10 cellular contexts compared by ENCODE assay signal in the genomic region with DNA sequence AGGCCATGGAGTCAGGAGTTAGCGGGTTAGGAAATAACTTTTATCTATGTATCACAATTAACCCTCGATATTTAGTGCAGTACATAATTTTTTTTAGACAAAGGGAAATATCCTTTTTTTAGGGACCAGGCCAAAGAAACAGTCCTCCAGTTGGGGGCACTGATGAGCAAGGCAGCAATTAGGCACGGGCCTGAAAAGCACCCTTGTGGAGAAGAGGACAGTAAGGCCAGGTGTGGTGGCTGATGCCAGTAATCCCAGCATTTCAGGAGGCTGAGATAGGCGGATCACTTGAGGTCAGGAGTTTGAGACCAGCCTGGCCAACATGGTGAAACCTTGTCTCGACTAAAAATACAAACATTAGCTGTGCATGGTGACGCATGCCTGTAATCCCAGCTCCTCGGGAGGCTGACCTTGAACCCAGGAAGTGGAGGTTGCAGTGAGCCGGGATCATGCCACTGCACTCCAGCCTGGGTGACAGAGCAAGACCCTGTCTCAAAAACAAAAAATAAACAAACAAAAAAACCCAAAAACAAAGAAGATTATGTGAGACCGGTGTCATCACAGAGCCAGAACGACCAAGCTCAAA.
DNase-seq lines count a peak whose midpoint lies in the region; ATAC-seq, FAIRE-seq and TF ChIP-seq lines count a peak whose summit lies in the region.
"Had no signal": no experiment of that assay in that cellular context is flagged by ENCODE, and none has a peak within 500 bp of the region (broad histone marks: within the 10 kb centered on the region; RNA-seq: fewer than 3 reads in every experiment).

No MANE protein-coding gene starts in this region.

- no TSS peak for BruUV-seq in K562 (replicated peaks; lab: Mats Ljungman, UMichigan)

- no peak overlapping the region for H3K4me3 ChIP-seq in H7 (ENCODE audit: insufficient read depth, low read depth, low read length)
- H3K4me3 ChIP-seq in K562 = no peak overlapping the region
- no peak overlapping the region for H3K4me3 ChIP-seq in mucosa of descending colon

- ATAC-seq in K562 (peak; percentile 79), mucosa of descending colon (peak; percentile 36), HG02981 (IDR thresholded peaks at IDR 0.05; ENCODE audit: unreplicated experiment) (no peak), GM19351 (IDR thresholded peaks at IDR 0.05; ENCODE audit: unreplicated experiment) (no peak)
- ATAC-seq: left colon had no signal

- POLR2A ChIA-PET in K562 (lab: Yijun Ruan, JAX) = no interaction called here

- TF ChIP-seq EP300 in K562 (IDR thresholded peaks at IDR 0.05; ENCODE audit: low read length) = no peak

- no peaks in the 10 kb centered on the region for H3K9me1 ChIP-seq in K562 (ENCODE audit: control insufficient read depth, insufficient read depth, low read length)

- peak; percentile 59 to 73 (median 67) for TF ChIP-seq CTCF in K562 (IDR thresholded peaks at IDR 0.05 in 2 of 3, conservative IDR thresholded peaks at IDR 0.05 in 1 of 3; ENCODE audit: insufficient read depth in 2 of 3, low read depth in 1 of 3, low read length in 3 of 3)
- no peak for TF ChIP-seq CTCF in mucosa of descending colon (IDR thresholded peaks at IDR 0.05)

- no peaks in the 10 kb centered on the region; a peak in 1 of 5 replicates for H3K4me1 ChIP-seq in K562 (replicated peaks in 1 of 2; ENCODE audit: control insufficient read depth in 2 of 2, insufficient read depth in 2 of 2, low read length in 2 of 2)
- no peaks in the 10 kb centered on the region for H3K4me1 ChIP-seq in mucosa of descending colon (ENCODE audit: low read depth)

- no peak for TF ChIP-seq POLR2A in K562 (conservative IDR thresholded peaks at IDR 0.05)

- no peak overlapping the region for H3K4me2 ChIP-seq in K562 (ENCODE audit: insufficient read depth, low read length)

- H2AFZ ChIP-seq in K562 (ENCODE audit: low read depth, low read length) = no peak overlapping the region

- FAIRE-seq in K562 (lab: Jason Lieb, UNC) = peak; percentile 44

- no peaks in the 10 kb centered on the region for H4K20me1 ChIP-seq in K562 (replicated peaks; ENCODE audit: control insufficient read depth, insufficient read depth, low read length)

- DNase-seq in NCI-H146 (lab: John Stamatoyannopoulos, UW) (peak; percentile 28), NCI-H146 treated with DMSO at 0.1 percent for 48 hours (lab: John Stamatoyannopoulos, UW; ENCODE audit: unreplicated experiment) (no peak), H7 (peak; percentile 41), K562 (ENCODE audit: extremely low read depth in 1 of 4, low spot score in 3 of 4) (peak in 3 of 4 experiments; percentile 20 to 43 (median 26)), mucosa of descending colon (peak in 1 of 3 donors; percentile 38), RPMI8226 (no peak)
- DNase-seq: NCI-H2029 had no signal

- H3K27ac ChIP-seq in K562 (ENCODE audit: extremely low read depth, low read depth, low read length) = no peak overlapping the region

- no peaks in the 10 kb centered on the region for H3K9me3 ChIP-seq in K562 (replicated peaks; ENCODE audit: control insufficient read depth, insufficient read depth, low read depth, low read length)
- no peaks in the 10 kb centered on the region for H3K9me3 ChIP-seq in mucosa of descending colon

- intact Hi-C loops in K562 (cut with micrococcal nuclease) (loop anchor here (1.0 kb wide), 1 partner anchor 130 kb away; no protein-coding TSS in a partner anchor), mucosa of descending colon (cut with DNase I, micrococcal nuclease) (no loop called here)

- in situ Hi-C loops in K562 (cut with MboI) = no loop called here

- 8% methylated on average over 10 of the region's 10 CpGs for WGBS in K562 (ENCODE audit: insufficient coverage, low coverage, missing lambda C conversion rate)

- CTCF ChIA-PET in K562 (lab: Yijun Ruan, JAX; ENCODE audit: low intra/inter-chr PET ratio) = no interaction called here

- peak; percentile 16 to 51; a peak in 2 of 4 replicates for TF ChIP-seq RAD21 in K562 (CRISPR knock-in tag; conservative IDR thresholded peaks at IDR 0.05 in 1 of 2, IDR thresholded peaks at IDR 0.05 in 1 of 2)

- no peaks in the 10 kb centered on the region for H3K27me3 ChIP-seq in H7 (ENCODE audit: control insufficient read depth, insufficient read depth, low read length)
- peaks cover 5 to 31% of the 10 kb centered on the region in 2 experiments; a peak in 4 of 5 replicates for H3K27me3 ChIP-seq in K562 (ENCODE audit: control insufficient read depth in 2 of 2, insufficient read depth in 2 of 2, low read length in 2 of 2)

- H3K36me3 ChIP-seq in H7 (replicated peaks; ENCODE audit: control insufficient read depth, insufficient read depth, low read length) (peaks cover 2% of the 10 kb centered on the region; the same call in 1 of the 2 replicates), K562 (ENCODE audit: control insufficient read depth, insufficient read depth, low read length) (no peaks in the 10 kb centered on the region), mucosa of descending colon (ENCODE audit: low read depth) (no peaks in the 10 kb centered on the region)

- H3K79me2 ChIP-seq in K562 (ENCODE audit: control insufficient read depth, insufficient read depth, low read length) = no peaks in the 10 kb centered on the region

- H3K9ac ChIP-seq in K562 (ENCODE audit: insufficient read depth in 1 of 2, low read depth in 2 of 2, low read length in 2 of 2) = no peak overlapping the region

TF ChIP-seq in K562, 482 proteins besides CTCF, POLR2A, EP300 and RAD21:
- 0 out of 2 replicates have a peak, but pooled peaks have one; percentile 11 for TF ChIP-seq SMC3 (conservative IDR thresholded peaks at IDR 0.05; ENCODE audit: insufficient read depth, low read depth, low read length)
- no peak for TF ChIP-seq HMGN3 (IDR thresholded peaks at IDR 0.05; ENCODE audit: borderline replicate concordance, extremely low read depth, insufficient read length, low read depth, low read length)
- no peak for TF ChIP-seq NFXL1 (CRISPR knock-in tag; IDR thresholded peaks at IDR 0.05)
- no peak for TF ChIP-seq FOXM1 (IDR thresholded peaks at IDR 0.05; ENCODE audit: low read depth)
- TF ChIP-seq FOXM1 (CRISPR knock-in tag; IDR thresholded peaks at IDR 0.05; ENCODE audit: low read depth) = no peak
- peak; percentile 34 for TF ChIP-seq BHLHE40 (IDR thresholded peaks at IDR 0.05; ENCODE audit: low read length)
- no peak for TF ChIP-seq TGIF2 (CRISPR knock-in tag; IDR thresholded peaks at IDR 0.05)
- no peak for TF ChIP-seq FOXO4 (CRISPR knock-in tag; IDR thresholded peaks at IDR 0.05)

Comparison
In these comparisons a context has a peak if more than half of its experiments do, and no peak if none do; other contexts are left out.
1. DNase-seq: peak in NCI-H146 (single experiment), H7 (single experiment) and K562 (3 of 4); none in NCI-H146 treated with DMSO at 0.1 percent for 48 hours (single experiment) and RPMI8226 (single experiment).
2. ATAC-seq: peak in K562 (single experiment) and mucosa of descending colon (single experiment); none in HG02981 (single experiment) and GM19351 (single experiment).